Comparison of ENCODE assay signal across 9 cellular contexts in genomic region chr3:99114565-99115291, GRCh38.
DNase-seq lines count a peak whose midpoint lies in the region; ATAC-seq and TF ChIP-seq lines count a peak whose summit lies in the region.
"Had no signal": no experiment of that assay in that cellular context is flagged by ENCODE, and none has a peak within 500 bp of the region (broad histone marks: within the 10 kb centered on the region; RNA-seq: fewer than 3 reads in every experiment).

No MANE protein-coding gene starts in this region.

- no peaks in the 10 kb centered on the region for H3K27me3 ChIP-seq in OCI-LY1 (ENCODE audit: insufficient read depth, low read length)
- H3K27me3 ChIP-seq: right atrium auricular region had no signal

- H3K79me2 ChIP-seq in OCI-LY1 (ENCODE audit: insufficient read depth, low read length), result no peaks in the 10 kb centered on the region

- DNase-seq in DMS 273 (lab: John Stamatoyannopoulos, UW; ENCODE audit: unreplicated experiment) (peak; percentile 32), DMS 273 treated with DMSO at 0.1 percent for 48 hours (lab: John Stamatoyannopoulos, UW) (no peak), epithelial cell of proximal tubule (ENCODE audit: low read depth) (no peak), smooth muscle cell of the brain vasculature (ENCODE audit: low read depth, low spot score) (peak; percentile 21)
- DNase-seq in stimulated activated CD4-positive, alpha-beta T cell treated with anti-CD3 and anti-CD28 coated beads, Interleukin-4, amount 100 ng/mL, for 24 hours, result no peak
- no peak for DNase-seq in activated T-cell treated with anti-CD3 and anti-CD28 coated beads, Interleukin-2, amount 50 U/mL, for 1 hour

- H3K36me3 ChIP-seq in OCI-LY1 (ENCODE audit: insufficient read depth, low read length), result no peaks in the 10 kb centered on the region
- H3K36me3 ChIP-seq: right atrium auricular region had no signal

- no peak overlapping the region for H3K4me3 ChIP-seq in OCI-LY1 (ENCODE audit: low read depth, low read length, poor library complexity, severe bottlenecking)
- H3K4me3 ChIP-seq in epithelial cell of proximal tubule (ENCODE audit: low read depth, low read length), result no peak overlapping the region
- H3K4me3 ChIP-seq: right atrium auricular region had no signal

- no peaks in the 10 kb centered on the region for H3K9me2 ChIP-seq in OCI-LY1 (ENCODE audit: low read depth, low read length)

- H4K20me1 ChIP-seq in OCI-LY1 (ENCODE audit: insufficient read depth, low read length), result no peaks in the 10 kb centered on the region

- no peak overlapping the region for H2AFZ ChIP-seq in OCI-LY1 (ENCODE audit: low read length)

- H3K27ac ChIP-seq in OCI-LY1 (ENCODE audit: low read depth, low read length, poor library complexity, severe bottlenecking), result no peak overlapping the region
- H3K27ac ChIP-seq: right atrium auricular region had no signal

- no peaks in the 10 kb centered on the region for H3K4me1 ChIP-seq in OCI-LY1 (ENCODE audit: insufficient read depth, low read length, severe bottlenecking)
- H3K4me1 ChIP-seq: right atrium auricular region had no signal

- ATAC-seq in HG02870 (IDR thresholded peaks at IDR 0.05; ENCODE audit: unreplicated experiment), result no peak

- H3K4me2 ChIP-seq in OCI-LY1 (ENCODE audit: low read length), result no peak overlapping the region

- no peaks in the 10 kb centered on the region for H3K9me3 ChIP-seq in OCI-LY1 (ENCODE audit: low read length)

- H3K9ac ChIP-seq in OCI-LY1 (ENCODE audit: low read length), result no peak overlapping the region

- peak; percentile 15; the same call in 1 of the 2 replicates for TF ChIP-seq CTCF in OCI-LY1 (IDR thresholded peaks at IDR 0.05; ENCODE audit: low read length)
- peak; percentile 79 for TF ChIP-seq CTCF in epithelial cell of proximal tubule (conservative IDR thresholded peaks at IDR 0.05; ENCODE audit: low read depth, low read length)

- no peaks in the 10 kb centered on the region for H3F3A ChIP-seq in OCI-LY1 (ENCODE audit: insufficient read depth, low read length)

Comparison
In these comparisons a context has a peak if more than half of its experiments do, and no peak if none do; other contexts are left out.
1. DNase-seq: peak in DMS 273 (single experiment) and smooth muscle cell of the brain vasculature (single experiment); none in DMS 273 treated with DMSO at 0.1 percent for 48 hours (single experiment), epithelial cell of proximal tubule (single experiment), stimulated activated CD4-positive, alpha-beta T cell treated with anti-CD3 and anti-CD28 coated beads, Interleukin-4, amount 100 ng/mL, for 24 hours (single experiment) and activated T-cell treated with anti-CD3 and anti-CD28 coated beads, Interleukin-2, amount 50 U/mL, for 1 hour (single experiment).